Comparison of ENCODE assay signal across 8 cellular contexts in genomic region chr1:165592945-165593823, GRCh38. TPM values are rescaled to one million over a fixed set of nuclear protein-coding genes. Genes with fewer than 3 reads are reported as not detected.
DNase-seq lines count a peak whose midpoint lies in the region; ATAC-seq and TF ChIP-seq lines count a peak whose summit lies in the region.

No MANE protein-coding gene starts in this region.

- H3K9me3 ChIP-seq in DND-41 (ENCODE audit: insufficient read depth, low read length, severe bottlenecking): no peaks in the 10 kb centered on the region
- no peaks in the 10 kb centered on the region for H3K9me3 ChIP-seq in lung (ENCODE audit: control insufficient read depth in 2 of 2, insufficient read depth in 1 of 2, low read length in 1 of 2)

- no peaks in the 10 kb centered on the region for H3K36me3 ChIP-seq in DND-41 (ENCODE audit: insufficient read depth, low read length)
- H3K36me3 ChIP-seq in lung (ENCODE audit: control insufficient read depth in 2 of 2, insufficient read depth in 2 of 2, low read length in 2 of 2): no peaks in the 10 kb centered on the region

- 0 out of 2 replicates have a peak overlapping the region, but pooled peaks have one; percentile 35 for H3K4me2 ChIP-seq in DND-41 (ENCODE audit: insufficient read depth, low read length)

- H3K4me3 ChIP-seq in DND-41 (ENCODE audit: low read depth in 1 of 2, low read length in 2 of 2) (no peak overlapping the region), lung (no peak overlapping the region)

- H3K27me3 ChIP-seq in DND-41 (ENCODE audit: insufficient read depth, low read length, poor library complexity): peaks cover 62% of the 10 kb centered on the region
- H3K27me3 ChIP-seq in lung (ENCODE audit: control insufficient read depth, insufficient read depth): no peaks in the 10 kb centered on the region

- no peak overlapping the region for H3K9ac ChIP-seq in DND-41 (ENCODE audit: low read depth, low read length)

- TF ChIP-seq CTCF in DND-41 (IDR thresholded peaks at IDR 0.05; ENCODE audit: borderline replicate concordance, extremely low read depth, low read length, poor library complexity, severe bottlenecking): peak; percentile 95
- peak; percentile 94 for TF ChIP-seq CTCF in lung (IDR thresholded peaks at IDR 0.05; ENCODE audit: control extremely low read depth, extremely low read depth)

- ATAC-seq in DND-41 (ENCODE audit: insufficient read depth, low read depth) (peak; percentile 72), HG02885 (IDR thresholded peaks at IDR 0.05; ENCODE audit: poor library complexity, unreplicated experiment) (peak; percentile 10), lung (ENCODE audit: insufficient read depth, low FRiP score) (no peak), GM18870 (IDR thresholded peaks at IDR 0.05; ENCODE audit: unreplicated experiment) (no peak)

- H2AFZ ChIP-seq in DND-41 (ENCODE audit: low read depth, low read length): no peak overlapping the region

- peaks cover 14% of the 10 kb centered on the region for H3K4me1 ChIP-seq in DND-41 (ENCODE audit: insufficient read depth, low read length)
- H3K4me1 ChIP-seq in lung (ENCODE audit: control insufficient read depth in 2 of 2, insufficient read depth in 2 of 2, low read length in 2 of 2): peaks cover 0 to 4% of the 10 kb centered on the region in 2 donors

- DNase-seq in DND-41 (peak; percentile 77), NCI-H524 (lab: John Stamatoyannopoulos, UW) (peak; percentile 50 to 80), dedifferentiated amniotic fluid mesenchymal stem cell (ENCODE audit: extremely low spot score) (peak; percentile 81), lung (ENCODE audit: low spot score) (peak; percentile 74)
- peak; percentile 78 for DNase-seq in activated CD4-positive, alpha-beta T cell treated with anti-CD3 and anti-CD28 coated beads, Interleukin-2, amount 50 U/mL, for 1 hour
- peak; percentile 75 for DNase-seq in stimulated activated CD8-positive, alpha-beta memory T cell treated with anti-CD3 and anti-CD28 coated beads, Interleukin-15, amount 100 ng/mL, for 1 hour (ENCODE audit: low read depth)

- H3K79me2 ChIP-seq in DND-41 (ENCODE audit: insufficient read depth, low read length): no peaks in the 10 kb centered on the region

- H3K27ac ChIP-seq in DND-41 (ENCODE audit: low read length) (no peak overlapping the region), lung (ENCODE audit: low read depth in 1 of 2, low read length in 1 of 2) (no peak overlapping the region)

- 0 to 5% methylated on average over 10 of the region's 10 CpGs for WGBS in lung, 2 donors

- H4K20me1 ChIP-seq in DND-41 (ENCODE audit: insufficient read depth, low read length): peaks cover 14% of the 10 kb centered on the region

RNA-seq across cellular contexts. Expression of gene MGST3, which starts 37.9 kb away (rescaled TPM):
- total RNA-seq in lung: 100 to 1,000 TPM; 141 to 172 TPM
- polyA plus RNA-seq in lung: 100 to 1,000 TPM; 180 to 351 TPM

RNA-seq across cellular contexts. Expression of gene LRRC52, which starts 49.4 kb away (rescaled TPM):
- not detected for total RNA-seq in lung
- under 1 TPM; 0.08 to 0.14 TPM for polyA plus RNA-seq in lung

Comparison
In these comparisons a context has a peak if more than half of its experiments do, and no peak if none do; other contexts are left out.
1. ATAC-seq: peak in DND-41 (single experiment) and HG02885 (single experiment); none in lung (single experiment) and GM18870 (single experiment).
2. Peak in every context shown above with its lines, with median percentiles within 50 percentile points of each other: DNase-seq.